ENCODE assay signal across 9 cellular contexts in genomic region chr17:57629470-57629869, GRCh38.
DNase-seq lines count a peak whose midpoint lies in the region; ATAC-seq and TF ChIP-seq lines count a peak whose summit lies in the region.
"Had no signal": no experiment of that assay in that cellular context is flagged by ENCODE, and none has a peak within 500 bp of the region (broad histone marks: within the 10 kb centered on the region; RNA-seq: fewer than 3 reads in every experiment).

No MANE protein-coding gene starts in this region.

- POLR2A ChIA-PET in GM10248 (lab: Yijun Ruan, JAX) (no interaction called here), activated B cell treated with CpG ODN at 0.5 μM for 24 hours (lab: Charles Lee) (interaction anchor here (0.9 to 1.6 kb wide), 4 partner anchors 24 to 78 kb away, joined by 4 to 6 read pairs (median 4); no protein-coding TSS in a partner anchor)

- peaks cover 66% of the 10 kb centered on the region for H3K4me1 Mint-ChIP-seq in activated B cell treated with CpG ODN at 0.5 μM for 24 hours

- peak overlapping the region; percentile 57 for H3K4me3 Mint-ChIP-seq in activated B cell treated with CpG ODN at 0.5 μM for 24 hours

- H3K36me3 Mint-ChIP-seq in activated B cell treated with CpG ODN at 0.5 μM for 24 hours (ENCODE audit: low read depth), result peaks cover 31% of the 10 kb centered on the region

- H3K4me3 ChIP-seq in lower leg skin (ENCODE audit: low read depth, poor library complexity, severe bottlenecking), result no peak overlapping the region

- H3K9me3 Mint-ChIP-seq in activated B cell treated with CpG ODN at 0.5 μM for 24 hours, result peaks cover 2% of the 10 kb centered on the region

- intact Hi-C loops in activated B cell treated with CpG ODN at 0.5 μM for 24 hours (cut with micrococcal nuclease), result loop anchor here (1.0 to 10.0 kb wide), 7 partner anchors 9 to 708 kb away; partner anchors contain the start of genes MSI2 and SRSF1
- intact Hi-C loops in lower leg skin (cut with DNase I; ENCODE audit: low total_unique reads), result no loop called here

- H3K27me3 Mint-ChIP-seq in activated B cell treated with CpG ODN at 0.5 μM for 24 hours, result no peaks in the 10 kb centered on the region

- H3K27ac Mint-ChIP-seq in activated B cell treated with CpG ODN at 0.5 μM for 24 hours, result peak overlapping the region; percentile 83

- TF ChIP-seq POLR2A in lower leg skin (IDR thresholded peaks at IDR 0.05), result no peak

- no peak for TF ChIP-seq CTCF in GM10248 (IDR thresholded peaks at IDR 0.05; ENCODE audit: control extremely low read depth, extremely low read depth, low read depth, missing control alignments)
- no peak for TF ChIP-seq CTCF in activated B cell treated with CpG ODN at 0.5 μM for 24 hours (IDR thresholded peaks at IDR 0.05)
- no peak for TF ChIP-seq CTCF in lower leg skin (IDR thresholded peaks at IDR 0.05)

- CTCF ChIA-PET in GM10248 (lab: Yijun Ruan, JAX), result interaction anchor here (2.0 kb wide), 1 partner anchor 386 kb away, joined by 6 read pairs; no protein-coding TSS in a partner anchor
- CTCF ChIA-PET in activated B cell treated with CpG ODN at 0.5 μM for 24 hours (lab: Charles Lee), result interaction anchor here (0.6 kb wide), 1 partner anchor 43 kb away, joined by 3 read pairs; no protein-coding TSS in a partner anchor

- peak; percentile 74 for DNase-seq in GM10248 (ENCODE audit: extremely low spot score)
- peak; percentile 54 for DNase-seq in activated B cell treated with CpG ODN at 0.5 μM for 24 hours
- no peak for DNase-seq in GDM1 (lab: John Stamatoyannopoulos, UW)
- DNase-seq in LoVo (ENCODE audit: low spot score), result no peak
- no peak for DNase-seq in lower leg skin (ENCODE audit: low spot score in 2 of 2)
- DNase-seq: IMR-90 had no signal

- peak; percentile 61 for ATAC-seq in GM19467 (IDR thresholded peaks at IDR 0.05; ENCODE audit: unreplicated experiment)
- peak; percentile 66 for ATAC-seq in HG03135 (IDR thresholded peaks at IDR 0.05; ENCODE audit: unreplicated experiment)
- ATAC-seq in activated B cell treated with CpG ODN at 0.5 μM for 24 hours (ENCODE audit: low read depth), result peak; percentile 91
- no peak for ATAC-seq in HG02884 (IDR thresholded peaks at IDR 0.05; ENCODE audit: unreplicated experiment)

- WGBS in lower leg skin, 2 donors, result 78 to 85% methylated on average over 8 of the region's 8 CpGs

Comparison
In these comparisons a context has a peak if more than half of its experiments do, and no peak if none do; other contexts are left out.
1. DNase-seq: peak in GM10248 (single experiment) and activated B cell treated with CpG ODN at 0.5 μM for 24 hours (single experiment); none in GDM1 (single experiment), LoVo (single experiment) and lower leg skin (0 of 2).